33 cellular contexts compared by ENCODE assay signal in genomic region chr21:33033961-33034413, GRCh38. TPM values are rescaled to one million over a fixed set of nuclear protein-coding genes. Genes with fewer than 3 reads are reported as not detected.
"Had no signal": no experiment of that assay in that cellular context is flagged by ENCODE, and none has a peak within 500 bp of the region (broad histone marks: within the 10 kb centered on the region; RNA-seq: fewer than 3 reads in every experiment).

No MANE protein-coding gene starts in this region.

- H3K9ac ChIP-seq: parathyroid adenoma had no signal

- ATAC-seq: gastrocnemius medialis; left lobe of liver; natural killer cell treated with Interleukin-12 subunit alpha and Interleukin-12 subunit beta and Interleukin-15 and Interleukin-18, amount 100 ng/mL, for 72 hours; psoas muscle; stimulated activated memory B cell treated with anti-CD40 and anti-IgM and Interleukin-4, amounts not matched to agents 10 μg/mL and 1 μg/mL and 100 μg/mL, for 72 hours; stimulated activated naive CD8-positive, alpha-beta T cell treated with anti-CD3 and anti-CD28 coated beads, Interleukin-15, amount 100 ng/mL, for 72 hours had no signal

- H3K4me3 ChIP-seq: coronary artery, gastrocnemius medialis, lower lobe of right lung, psoas muscle, sigmoid colon, upper lobe of left lung, vagina had no signal

- DNase-seq: activated CD4-positive, alpha-beta T cell treated with anti-CD3 and anti-CD28 coated beads for 4 hours; activated CD4-positive, alpha-beta T cell treated with anti-CD3 and anti-CD28 coated beads, Interleukin-2, amount 50 U/mL, for 4 hours; activated CD8-positive, alpha-beta memory T cell treated with anti-CD3 and anti-CD28 coated beads, Interleukin-2, amount 50 U/mL, for 48 hours; activated gamma-delta T cell; activated naive CD4-positive, alpha-beta T cell treated with anti-CD3 and anti-CD28 coated beads, Interleukin-2, amount 50 U/mL, for 16 hours; activated T-cell treated with anti-CD3 and anti-CD28 coated beads, Interleukin-2, amount 50 U/mL, for 24 hours; amniotic stem cell; brain microvascular endothelial cell; dorsolateral prefrontal cortex; effector memory CD4-positive, alpha-beta T cell; erythroblast; gastrocnemius medialis; kidney glomerular epithelial cell; lower lobe of right lung; mesenchymal stem cell; psoas muscle; small intestine; stimulated activated CD4-positive, alpha-beta T cell treated with anti-CD3 and anti-CD28 coated beads, Interleukin-4, amount 100 ng/mL, for 4 hours; stimulated activated CD8-positive, alpha-beta memory T cell treated with anti-CD3 and anti-CD28 coated beads, Interleukin-4, amount 100 ng/mL, for 48 hours; stimulated activated naive CD8-positive, alpha-beta T cell treated with anti-CD3 and anti-CD28 coated beads, Interleukin-15, amount 100 ng/mL, for 72 hours; substantia nigra had no signal

- H2AFZ ChIP-seq: parathyroid adenoma had no signal

- H3K27me3 ChIP-seq: vagina had no signal

- H3K36me3 ChIP-seq: brain microvascular endothelial cell, gastrocnemius medialis, lower lobe of right lung, sigmoid colon, upper lobe of left lung, vagina had no signal

- H3K9me3 ChIP-seq: gastrocnemius medialis, lower lobe of right lung, psoas muscle, sigmoid colon, upper lobe of left lung, vagina had no signal

- H3K4me1 ChIP-seq: gastrocnemius medialis, parathyroid adenoma, psoas muscle had no signal

- H3K27ac ChIP-seq: brain microvascular endothelial cell, coronary artery, gastrocnemius medialis, lower lobe of right lung, parathyroid adenoma, psoas muscle, sigmoid colon, upper lobe of left lung, vagina had no signal

RNA-seq across cellular contexts. Expression of gene OLIG2, which starts 8.3 kb away (rescaled TPM):
- total RNA-seq: cardiac septum; left lobe of liver; lower lobe of right lung; myocyte; natural killer cell treated with Interleukin-12 subunit alpha and Interleukin-12 subunit beta and Interleukin-15 and Interleukin-18, amount 100 ng/mL, for 72 hours; sigmoid colon; T-helper 1 cell treated with Interleukin-12 subunit alpha and Interleukin-12 subunit beta and Interleukin-4 antibody, amounts not matched to agents 30 ng/mL and 1 ng/mL, for 36 hours; upper lobe of left lung; vagina had no signal
- polyA plus RNA-seq: sigmoid colon, small intestine had no signal

RNA-seq across cellular contexts. Expression of gene OLIG1, which starts 36.0 kb away (rescaled TPM):
- total RNA-seq: astrocyte; left lobe of liver; myocyte; sigmoid colon; T-helper 1 cell treated with Interleukin-12 subunit alpha and Interleukin-12 subunit beta and Interleukin-4 antibody, amounts not matched to agents 30 ng/mL and 1 ng/mL, for 36 hours; vagina had no signal
- polyA plus RNA-seq: sigmoid colon, small intestine had no signal
